ENCODE assay signal across 1 cellular context in genomic region chr3:188746291-188746783, GRCh38.
TF ChIP-seq lines count a peak whose summit lies in the region.

No MANE protein-coding gene starts in this region.

TF ChIP-seq in HepG2, 621 proteins besides CTCF, POLR2A, EP300 and RAD21 (continued from another document and continues in another):
- TF ChIP-seq REST (IDR thresholded peaks at IDR 0.05; ENCODE audit: borderline replicate concordance in 1 of 2, low read depth in 1 of 2, low read length in 2 of 2) (no peak; a peak in 1 of 4 replicates), ZNF580 (CRISPR knock-in tag; IDR thresholded peaks at IDR 0.05; ENCODE audit: borderline replicate concordance, low read depth) (0 out of 2 replicates have a peak, but pooled peaks have one; percentile 24), SP2 (CRISPR knock-in tag; IDR thresholded peaks at IDR 0.05) (no peak), ZBTB33 (CRISPR knock-in tag; IDR thresholded peaks at IDR 0.05) (peak; percentile 71), GMEB1 (CRISPR knock-in tag; IDR thresholded peaks at IDR 0.05; ENCODE audit: borderline replicate concordance) (peak; percentile 52; the same call in 1 of the 2 replicates), ZMYM2 (CRISPR knock-in tag; IDR thresholded peaks at IDR 0.05) (peak; percentile 92), TRIM24 (CRISPR knock-in tag; IDR thresholded peaks at IDR 0.05) (peak; percentile 93), ZSCAN5A (CRISPR knock-in tag; IDR thresholded peaks at IDR 0.05; ENCODE audit: borderline replicate concordance) (peak; percentile 73; the same call in 1 of the 2 replicates), THYN1 (CRISPR knock-in tag; IDR thresholded peaks at IDR 0.05; ENCODE audit: borderline replicate concordance, low read depth) (no peak), IRF2 (CRISPR knock-in tag; IDR thresholded peaks at IDR 0.05) (peak; percentile 90), MZF1 (CRISPR knock-in tag; IDR thresholded peaks at IDR 0.05; ENCODE audit: borderline replicate concordance) (no peak), ZNF484 (CRISPR knock-in tag; IDR thresholded peaks at IDR 0.05; ENCODE audit: borderline replicate concordance, low read depth) (no peak), ZNF317 (CRISPR knock-in tag; IDR thresholded peaks at IDR 0.05) (peak; percentile 75; the same call in 1 of the 2 replicates), SIX1 (CRISPR knock-in tag; IDR thresholded peaks at IDR 0.05; ENCODE audit: borderline replicate concordance) (peak; percentile 89), KLF13 (CRISPR knock-in tag; IDR thresholded peaks at IDR 0.05) (no peak), ZNF274 (CRISPR knock-in tag; IDR thresholded peaks at IDR 0.05) (no peak), ZNF740 (CRISPR knock-in tag; IDR thresholded peaks at IDR 0.05) (no peak), MNT (IDR thresholded peaks at IDR 0.05) (no peak), ZNF749 (CRISPR knock-in tag; IDR thresholded peaks at IDR 0.05; ENCODE audit: borderline replicate concordance) (0 out of 2 replicates have a peak, but pooled peaks have one; percentile 59), NFE2L2 (IDR thresholded peaks at IDR 0.05; ENCODE audit: low read length) (peak; percentile 39; the same call in 1 of the 2 replicates), ONECUT2 (CRISPR knock-in tag; IDR thresholded peaks at IDR 0.05) (peak; percentile 71), ZNF33A (CRISPR knock-in tag; IDR thresholded peaks at IDR 0.05; ENCODE audit: borderline replicate concordance) (no peak), MED13 (CRISPR knock-in tag; IDR thresholded peaks at IDR 0.05) (peak; percentile 100), TCF12 (IDR thresholded peaks at IDR 0.05) (no peak), TCF12 (CRISPR knock-in tag; IDR thresholded peaks at IDR 0.05) (peak; percentile 100), ZNF251 (CRISPR knock-in tag; IDR thresholded peaks at IDR 0.05) (no peak), AHDC1 (CRISPR knock-in tag; IDR thresholded peaks at IDR 0.05; ENCODE audit: borderline replicate concordance) (peak; percentile 100), ZNF160 (CRISPR knock-in tag; IDR thresholded peaks at IDR 0.05) (peak; percentile 50; the same call in 1 of the 2 replicates), LCORL (IDR thresholded peaks at IDR 0.05) (peak; percentile 87), LCORL (CRISPR knock-in tag; IDR thresholded peaks at IDR 0.05) (peak; percentile 90), ZNF792 (CRISPR knock-in tag; IDR thresholded peaks at IDR 0.05) (peak; percentile 83), ATF7-NPFF (CRISPR knock-in tag; IDR thresholded peaks at IDR 0.05; ENCODE audit: low read depth) (no peak), ZNF350 (CRISPR knock-in tag; IDR thresholded peaks at IDR 0.05; ENCODE audit: borderline replicate concordance, low read depth) (no peak), ZNF564 (CRISPR knock-in tag; IDR thresholded peaks at IDR 0.05) (no peak), PITX1 (CRISPR knock-in tag; IDR thresholded peaks at IDR 0.05) (peak; percentile 98), MYPOP (CRISPR knock-in tag; IDR thresholded peaks at IDR 0.05) (0 out of 2 replicates have a peak, but pooled peaks have one; percentile 24), TIGD3 (CRISPR knock-in tag; IDR thresholded peaks at IDR 0.05; ENCODE audit: borderline replicate concordance) (no peak), SOX13 (IDR thresholded peaks at IDR 0.05) (peak; percentile 95), SOX13 (CRISPR knock-in tag; conservative IDR thresholded peaks at IDR 0.05 in 1 of 2, IDR thresholded peaks at IDR 0.05 in 1 of 2) (peak in 1 of 2 experiments; percentile 99; a peak in 2 of 4 replicates), SETDB1 (CRISPR knock-in tag; IDR thresholded peaks at IDR 0.05; ENCODE audit: borderline replicate concordance) (no peak), ZNF10 (CRISPR knock-in tag; IDR thresholded peaks at IDR 0.05; ENCODE audit: borderline replicate concordance, low read depth) (no peak), ZNF124 (CRISPR knock-in tag; IDR thresholded peaks at IDR 0.05) (peak; percentile 80; the same call in 1 of the 2 replicates), TSC22D2 (CRISPR knock-in tag; IDR thresholded peaks at IDR 0.05; ENCODE audit: borderline replicate concordance) (0 out of 2 replicates have a peak, but pooled peaks have one; percentile 25), GZF1 (CRISPR knock-in tag; IDR thresholded peaks at IDR 0.05) (no peak)
